Comparison of ENCODE assay signal across 1 cellular context in genomic region chr15:41661529-41662225, GRCh38.
TF ChIP-seq lines count a peak whose summit lies in the region.

No MANE protein-coding gene starts in this region.

TF ChIP-seq in WTC11, 78 proteins besides CTCF, POLR2A, EP300 and RAD21 (continued from another document and continues in another):
- TF ChIP-seq AFF4 (CRISPR knock-in tag; IDR thresholded peaks at IDR 0.05; ENCODE audit: borderline replicate concordance) (no peak), PRRX2 (CRISPR knock-in tag; IDR thresholded peaks at IDR 0.05) (no peak), MXD4 (CRISPR knock-in tag; IDR thresholded peaks at IDR 0.05; ENCODE audit: borderline replicate concordance) (no peak), NR1H2 (CRISPR knock-in tag; IDR thresholded peaks at IDR 0.05) (no peak), ZMAT4 (CRISPR knock-in tag; IDR thresholded peaks at IDR 0.05) (no peak), ZNF532 (CRISPR knock-in tag; IDR thresholded peaks at IDR 0.05; ENCODE audit: borderline replicate concordance) (no peak), FOXJ3 (CRISPR knock-in tag; IDR thresholded peaks at IDR 0.05; ENCODE audit: borderline replicate concordance) (no peak), ZNF396 (CRISPR knock-in tag; IDR thresholded peaks at IDR 0.05; ENCODE audit: borderline replicate concordance) (no peak), SOX15 (CRISPR knock-in tag; IDR thresholded peaks at IDR 0.05) (no peak), ZNF423 (CRISPR knock-in tag; IDR thresholded peaks at IDR 0.05) (no peak), GRHL2 (CRISPR knock-in tag; IDR thresholded peaks at IDR 0.05; ENCODE audit: insufficient replicate concordance, severe bottlenecking) (no peak), ZNF317 (CRISPR knock-in tag; IDR thresholded peaks at IDR 0.05; ENCODE audit: borderline replicate concordance, low read depth) (no peak), MAX (CRISPR knock-in tag; IDR thresholded peaks at IDR 0.05) (peak; percentile 81; the same call in 1 of the 2 replicates), ZNF232 (CRISPR knock-in tag; IDR thresholded peaks at IDR 0.05) (peak; percentile 80), NR2C2 (CRISPR knock-in tag; IDR thresholded peaks at IDR 0.05) (no peak), ZNF138 (CRISPR knock-in tag; conservative IDR thresholded peaks at IDR 0.05) (no peak), FOXK1 (CRISPR knock-in tag; IDR thresholded peaks at IDR 0.05) (peak; percentile 56; the same call in 1 of the 2 replicates), ATF1 (CRISPR knock-in tag; IDR thresholded peaks at IDR 0.05) (no peak), EMX1 (CRISPR knock-in tag; IDR thresholded peaks at IDR 0.05) (no peak), ZNF281 (CRISPR knock-in tag; IDR thresholded peaks at IDR 0.05) (peak; percentile 35; the same call in 1 of the 2 replicates), RORB (CRISPR knock-in tag; IDR thresholded peaks at IDR 0.05) (no peak), OVOL2 (CRISPR knock-in tag; IDR thresholded peaks at IDR 0.05; ENCODE audit: borderline replicate concordance) (no peak), KAT7 (CRISPR knock-in tag; IDR thresholded peaks at IDR 0.05; ENCODE audit: borderline replicate concordance) (no peak), MYBL2 (CRISPR knock-in tag; IDR thresholded peaks at IDR 0.05) (peak; percentile 74; the same call in 1 of the 2 replicates), ZBTB43 (CRISPR knock-in tag; IDR thresholded peaks at IDR 0.05) (peak; percentile 72; the same call in 1 of the 2 replicates)
- TF ChIP-seq, protein P1, sequence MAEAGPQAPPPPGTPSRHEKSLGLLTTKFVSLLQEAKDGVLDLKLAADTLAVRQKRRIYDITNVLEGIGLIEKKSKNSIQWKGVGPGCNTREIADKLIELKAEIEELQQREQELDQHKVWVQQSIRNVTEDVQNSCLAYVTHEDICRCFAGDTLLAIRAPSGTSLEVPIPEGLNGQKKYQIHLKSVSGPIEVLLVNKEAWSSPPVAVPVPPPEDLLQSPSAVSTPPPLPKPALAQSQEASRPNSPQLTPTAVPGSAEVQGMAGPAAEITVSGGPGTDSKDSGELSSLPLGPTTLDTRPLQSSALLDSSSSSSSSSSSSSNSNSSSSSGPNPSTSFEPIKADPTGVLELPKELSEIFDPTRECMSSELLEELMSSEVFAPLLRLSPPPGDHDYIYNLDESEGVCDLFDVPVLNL (CRISPR knock-in tag; IDR thresholded peaks at IDR 0.05; ENCODE audit: borderline replicate concordance, low read depth), result no peak
- TF ChIP-seq, protein P2, sequence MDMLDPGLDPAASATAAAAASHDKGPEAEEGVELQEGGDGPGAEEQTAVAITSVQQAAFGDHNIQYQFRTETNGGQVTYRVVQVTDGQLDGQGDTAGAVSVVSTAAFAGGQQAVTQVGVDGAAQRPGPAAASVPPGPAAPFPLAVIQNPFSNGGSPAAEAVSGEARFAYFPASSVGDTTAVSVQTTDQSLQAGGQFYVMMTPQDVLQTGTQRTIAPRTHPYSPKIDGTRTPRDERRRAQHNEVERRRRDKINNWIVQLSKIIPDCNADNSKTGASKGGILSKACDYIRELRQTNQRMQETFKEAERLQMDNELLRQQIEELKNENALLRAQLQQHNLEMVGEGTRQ (CRISPR knock-in tag; IDR thresholded peaks at IDR 0.05), result peak; percentile 97
- TF ChIP-seq, protein P3, sequence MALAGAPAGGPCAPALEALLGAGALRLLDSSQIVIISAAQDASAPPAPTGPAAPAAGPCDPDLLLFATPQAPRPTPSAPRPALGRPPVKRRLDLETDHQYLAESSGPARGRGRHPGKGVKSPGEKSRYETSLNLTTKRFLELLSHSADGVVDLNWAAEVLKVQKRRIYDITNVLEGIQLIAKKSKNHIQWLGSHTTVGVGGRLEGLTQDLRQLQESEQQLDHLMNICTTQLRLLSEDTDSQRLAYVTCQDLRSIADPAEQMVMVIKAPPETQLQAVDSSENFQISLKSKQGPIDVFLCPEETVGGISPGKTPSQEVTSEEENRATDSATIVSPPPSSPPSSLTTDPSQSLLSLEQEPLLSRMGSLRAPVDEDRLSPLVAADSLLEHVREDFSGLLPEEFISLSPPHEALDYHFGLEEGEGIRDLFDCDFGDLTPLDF (CRISPR knock-in tag; IDR thresholded peaks at IDR 0.05), result no peak
- TF ChIP-seq, protein P4, sequence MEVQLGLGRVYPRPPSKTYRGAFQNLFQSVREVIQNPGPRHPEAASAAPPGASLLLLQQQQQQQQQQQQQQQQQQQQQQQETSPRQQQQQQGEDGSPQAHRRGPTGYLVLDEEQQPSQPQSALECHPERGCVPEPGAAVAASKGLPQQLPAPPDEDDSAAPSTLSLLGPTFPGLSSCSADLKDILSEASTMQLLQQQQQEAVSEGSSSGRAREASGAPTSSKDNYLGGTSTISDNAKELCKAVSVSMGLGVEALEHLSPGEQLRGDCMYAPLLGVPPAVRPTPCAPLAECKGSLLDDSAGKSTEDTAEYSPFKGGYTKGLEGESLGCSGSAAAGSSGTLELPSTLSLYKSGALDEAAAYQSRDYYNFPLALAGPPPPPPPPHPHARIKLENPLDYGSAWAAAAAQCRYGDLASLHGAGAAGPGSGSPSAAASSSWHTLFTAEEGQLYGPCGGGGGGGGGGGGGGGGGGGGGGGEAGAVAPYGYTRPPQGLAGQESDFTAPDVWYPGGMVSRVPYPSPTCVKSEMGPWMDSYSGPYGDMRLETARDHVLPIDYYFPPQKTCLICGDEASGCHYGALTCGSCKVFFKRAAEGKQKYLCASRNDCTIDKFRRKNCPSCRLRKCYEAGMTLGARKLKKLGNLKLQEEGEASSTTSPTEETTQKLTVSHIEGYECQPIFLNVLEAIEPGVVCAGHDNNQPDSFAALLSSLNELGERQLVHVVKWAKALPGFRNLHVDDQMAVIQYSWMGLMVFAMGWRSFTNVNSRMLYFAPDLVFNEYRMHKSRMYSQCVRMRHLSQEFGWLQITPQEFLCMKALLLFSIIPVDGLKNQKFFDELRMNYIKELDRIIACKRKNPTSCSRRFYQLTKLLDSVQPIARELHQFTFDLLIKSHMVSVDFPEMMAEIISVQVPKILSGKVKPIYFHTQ (CRISPR knock-in tag; IDR thresholded peaks at IDR 0.05), result no peak
- TF ChIP-seq, protein P5, sequence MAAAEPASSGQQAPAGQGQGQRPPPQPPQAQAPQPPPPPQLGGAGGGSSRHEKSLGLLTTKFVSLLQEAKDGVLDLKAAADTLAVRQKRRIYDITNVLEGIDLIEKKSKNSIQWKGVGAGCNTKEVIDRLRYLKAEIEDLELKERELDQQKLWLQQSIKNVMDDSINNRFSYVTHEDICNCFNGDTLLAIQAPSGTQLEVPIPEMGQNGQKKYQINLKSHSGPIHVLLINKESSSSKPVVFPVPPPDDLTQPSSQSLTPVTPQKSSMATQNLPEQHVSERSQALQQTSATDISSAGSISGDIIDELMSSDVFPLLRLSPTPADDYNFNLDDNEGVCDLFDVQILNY (CRISPR knock-in tag; IDR thresholded peaks at IDR 0.05), result no peak; the same call in 1 of the 2 replicates
- TF ChIP-seq, protein P6, sequence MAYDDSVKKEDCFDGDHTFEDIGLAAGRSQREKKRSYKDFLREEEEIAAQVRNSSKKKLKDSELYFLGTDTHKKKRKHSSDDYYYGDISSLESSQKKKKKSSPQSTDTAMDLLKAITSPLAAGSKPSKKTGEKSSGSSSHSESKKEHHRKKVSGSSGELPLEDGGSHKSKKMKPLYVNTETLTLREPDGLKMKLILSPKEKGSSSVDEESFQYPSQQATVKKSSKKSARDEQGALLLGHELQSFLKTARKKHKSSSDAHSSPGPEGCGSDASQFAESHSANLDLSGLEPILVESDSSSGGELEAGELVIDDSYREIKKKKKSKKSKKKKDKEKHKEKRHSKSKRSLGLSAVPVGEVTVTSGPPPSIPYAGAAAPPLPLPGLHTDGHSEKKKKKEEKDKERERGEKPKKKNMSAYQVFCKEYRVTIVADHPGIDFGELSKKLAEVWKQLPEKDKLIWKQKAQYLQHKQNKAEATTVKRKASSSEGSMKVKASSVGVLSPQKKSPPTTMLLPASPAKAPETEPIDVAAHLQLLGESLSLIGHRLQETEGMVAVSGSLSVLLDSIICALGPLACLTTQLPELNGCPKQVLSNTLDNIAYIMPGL (CRISPR knock-in tag; IDR thresholded peaks at IDR 0.05), result no peak
- TF ChIP-seq, protein P7, sequence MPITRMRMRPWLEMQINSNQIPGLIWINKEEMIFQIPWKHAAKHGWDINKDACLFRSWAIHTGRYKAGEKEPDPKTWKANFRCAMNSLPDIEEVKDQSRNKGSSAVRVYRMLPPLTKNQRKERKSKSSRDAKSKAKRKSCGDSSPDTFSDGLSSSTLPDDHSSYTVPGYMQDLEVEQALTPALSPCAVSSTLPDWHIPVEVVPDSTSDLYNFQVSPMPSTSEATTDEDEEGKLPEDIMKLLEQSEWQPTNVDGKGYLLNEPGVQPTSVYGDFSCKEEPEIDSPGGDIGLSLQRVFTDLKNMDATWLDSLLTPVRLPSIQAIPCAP (CRISPR knock-in tag; IDR thresholded peaks at IDR 0.05), result no peak
